ENCODE assay signal across 2 cellular contexts in the genomic region with DNA sequence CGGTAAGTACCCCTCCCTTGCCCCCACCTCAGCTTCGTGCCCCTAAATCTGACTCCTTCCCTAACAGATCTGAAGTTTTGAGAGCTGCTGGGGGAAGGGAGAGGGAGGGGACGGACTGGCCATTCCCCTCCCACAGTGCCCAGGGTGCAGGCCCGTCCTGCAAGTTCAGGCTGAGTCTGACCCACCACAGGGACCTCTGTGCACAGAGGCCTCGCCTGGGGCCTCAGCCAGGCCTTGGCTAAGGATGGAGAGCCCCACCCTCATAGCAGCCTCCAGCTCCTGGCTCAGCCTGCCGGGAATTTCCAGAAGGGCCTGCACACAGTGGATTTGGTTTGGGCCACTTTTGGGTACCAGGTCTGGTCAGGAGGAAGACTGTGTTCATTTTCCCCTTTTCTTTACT.
A peak's percentile ranks its signal among the peaks of the same experiment; 100 is the strongest.
TF ChIP-seq lines count a peak whose summit lies in the region.

No MANE protein-coding gene starts in this region.

TF ChIP-seq in liver, 16 proteins besides CTCF, POLR2A, EP300 and RAD21:
- TF ChIP-seq SP1 (IDR thresholded peaks at IDR 0.05) (no peak), NR2F2 (IDR thresholded peaks at IDR 0.05) (peak; percentile 47)

TF ChIP-seq in HepG2, 621 proteins besides CTCF, POLR2A, EP300 and RAD21:
- TF ChIP-seq ZFP36L2 (CRISPR knock-in tag; IDR thresholded peaks at IDR 0.05) (no peak), SETDB1 (CRISPR knock-in tag; IDR thresholded peaks at IDR 0.05; ENCODE audit: borderline replicate concordance) (no peak), ZNF703 (CRISPR knock-in tag; IDR thresholded peaks at IDR 0.05; ENCODE audit: borderline replicate concordance) (no peak), RBFOX2 (IDR thresholded peaks at IDR 0.05; ENCODE audit: low read depth, low read length) (no peak), RNF219 (CRISPR knock-in tag; IDR thresholded peaks at IDR 0.05) (no peak), IRF2 (CRISPR knock-in tag; IDR thresholded peaks at IDR 0.05) (no peak), ZSCAN21 (CRISPR knock-in tag; IDR thresholded peaks at IDR 0.05; ENCODE audit: borderline replicate concordance) (no peak), ZNF274 (CRISPR knock-in tag; IDR thresholded peaks at IDR 0.05) (no peak), ZNF704 (CRISPR knock-in tag; IDR thresholded peaks at IDR 0.05; ENCODE audit: borderline replicate concordance) (no peak), ZNF446 (CRISPR knock-in tag; IDR thresholded peaks at IDR 0.05) (no peak), ZNF563 (CRISPR knock-in tag; IDR thresholded peaks at IDR 0.05) (no peak), ZNF326 (CRISPR knock-in tag; IDR thresholded peaks at IDR 0.05; ENCODE audit: borderline replicate concordance) (no peak), GTF3A (CRISPR knock-in tag; conservative IDR thresholded peaks at IDR 0.05) (no peak), THAP9 (CRISPR knock-in tag; IDR thresholded peaks at IDR 0.05; ENCODE audit: borderline replicate concordance) (no peak), GATA4 (IDR thresholded peaks at IDR 0.05; ENCODE audit: borderline replicate concordance, low read depth) (no peak), ZNF773 (CRISPR knock-in tag; IDR thresholded peaks at IDR 0.05; ENCODE audit: borderline replicate concordance) (no peak)
- TF ChIP-seq, protein P1, sequence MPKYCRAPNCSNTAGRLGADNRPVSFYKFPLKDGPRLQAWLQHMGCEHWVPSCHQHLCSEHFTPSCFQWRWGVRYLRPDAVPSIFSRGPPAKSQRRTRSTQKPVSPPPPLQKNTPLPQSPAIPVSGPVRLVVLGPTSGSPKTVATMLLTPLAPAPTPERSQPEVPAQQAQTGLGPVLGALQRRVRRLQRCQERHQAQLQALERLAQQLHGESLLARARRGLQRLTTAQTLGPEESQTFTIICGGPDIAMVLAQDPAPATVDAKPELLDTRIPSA (CRISPR knock-in tag; IDR thresholded peaks at IDR 0.05; ENCODE audit: borderline replicate concordance): no peak
- TF ChIP-seq, protein P2, sequence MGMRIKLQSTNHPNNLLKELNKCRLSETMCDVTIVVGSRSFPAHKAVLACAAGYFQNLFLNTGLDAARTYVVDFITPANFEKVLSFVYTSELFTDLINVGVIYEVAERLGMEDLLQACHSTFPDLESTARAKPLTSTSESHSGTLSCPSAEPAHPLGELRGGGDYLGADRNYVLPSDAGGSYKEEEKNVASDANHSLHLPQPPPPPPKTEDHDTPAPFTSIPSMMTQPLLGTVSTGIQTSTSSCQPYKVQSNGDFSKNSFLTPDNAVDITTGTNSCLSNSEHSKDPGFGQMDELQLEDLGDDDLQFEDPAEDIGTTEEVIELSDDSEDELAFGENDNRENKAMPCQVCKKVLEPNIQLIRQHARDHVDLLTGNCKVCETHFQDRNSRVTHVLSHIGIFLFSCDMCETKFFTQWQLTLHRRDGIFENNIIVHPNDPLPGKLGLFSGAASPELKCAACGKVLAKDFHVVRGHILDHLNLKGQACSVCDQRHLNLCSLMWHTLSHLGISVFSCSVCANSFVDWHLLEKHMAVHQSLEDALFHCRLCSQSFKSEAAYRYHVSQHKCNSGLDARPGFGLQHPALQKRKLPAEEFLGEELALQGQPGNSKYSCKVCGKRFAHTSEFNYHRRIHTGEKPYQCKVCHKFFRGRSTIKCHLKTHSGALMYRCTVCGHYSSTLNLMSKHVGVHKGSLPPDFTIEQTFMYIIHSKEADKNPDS (CRISPR knock-in tag; IDR thresholded peaks at IDR 0.05): no peak
- TF ChIP-seq, protein P3, sequence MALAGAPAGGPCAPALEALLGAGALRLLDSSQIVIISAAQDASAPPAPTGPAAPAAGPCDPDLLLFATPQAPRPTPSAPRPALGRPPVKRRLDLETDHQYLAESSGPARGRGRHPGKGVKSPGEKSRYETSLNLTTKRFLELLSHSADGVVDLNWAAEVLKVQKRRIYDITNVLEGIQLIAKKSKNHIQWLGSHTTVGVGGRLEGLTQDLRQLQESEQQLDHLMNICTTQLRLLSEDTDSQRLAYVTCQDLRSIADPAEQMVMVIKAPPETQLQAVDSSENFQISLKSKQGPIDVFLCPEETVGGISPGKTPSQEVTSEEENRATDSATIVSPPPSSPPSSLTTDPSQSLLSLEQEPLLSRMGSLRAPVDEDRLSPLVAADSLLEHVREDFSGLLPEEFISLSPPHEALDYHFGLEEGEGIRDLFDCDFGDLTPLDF (CRISPR knock-in tag; IDR thresholded peaks at IDR 0.05): no peak
- TF ChIP-seq, protein P4, sequence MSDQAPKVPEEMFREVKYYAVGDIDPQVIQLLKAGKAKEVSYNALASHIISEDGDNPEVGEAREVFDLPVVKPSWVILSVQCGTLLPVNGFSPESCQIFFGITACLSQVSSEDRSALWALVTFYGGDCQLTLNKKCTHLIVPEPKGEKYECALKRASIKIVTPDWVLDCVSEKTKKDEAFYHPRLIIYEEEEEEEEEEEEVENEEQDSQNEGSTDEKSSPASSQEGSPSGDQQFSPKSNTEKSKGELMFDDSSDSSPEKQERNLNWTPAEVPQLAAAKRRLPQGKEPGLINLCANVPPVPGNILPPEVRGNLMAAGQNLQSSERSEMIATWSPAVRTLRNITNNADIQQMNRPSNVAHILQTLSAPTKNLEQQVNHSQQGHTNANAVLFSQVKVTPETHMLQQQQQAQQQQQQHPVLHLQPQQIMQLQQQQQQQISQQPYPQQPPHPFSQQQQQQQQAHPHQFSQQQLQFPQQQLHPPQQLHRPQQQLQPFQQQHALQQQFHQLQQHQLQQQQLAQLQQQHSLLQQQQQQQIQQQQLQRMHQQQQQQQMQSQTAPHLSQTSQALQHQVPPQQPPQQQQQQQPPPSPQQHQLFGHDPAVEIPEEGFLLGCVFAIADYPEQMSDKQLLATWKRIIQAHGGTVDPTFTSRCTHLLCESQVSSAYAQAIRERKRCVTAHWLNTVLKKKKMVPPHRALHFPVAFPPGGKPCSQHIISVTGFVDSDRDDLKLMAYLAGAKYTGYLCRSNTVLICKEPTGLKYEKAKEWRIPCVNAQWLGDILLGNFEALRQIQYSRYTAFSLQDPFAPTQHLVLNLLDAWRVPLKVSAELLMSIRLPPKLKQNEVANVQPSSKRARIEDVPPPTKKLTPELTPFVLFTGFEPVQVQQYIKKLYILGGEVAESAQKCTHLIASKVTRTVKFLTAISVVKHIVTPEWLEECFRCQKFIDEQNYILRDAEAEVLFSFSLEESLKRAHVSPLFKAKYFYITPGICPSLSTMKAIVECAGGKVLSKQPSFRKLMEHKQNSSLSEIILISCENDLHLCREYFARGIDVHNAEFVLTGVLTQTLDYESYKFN (CRISPR knock-in tag; conservative IDR thresholded peaks at IDR 0.05): no peak
